Comparison of ENCODE assay signal across 9 cellular contexts in the genomic region with DNA sequence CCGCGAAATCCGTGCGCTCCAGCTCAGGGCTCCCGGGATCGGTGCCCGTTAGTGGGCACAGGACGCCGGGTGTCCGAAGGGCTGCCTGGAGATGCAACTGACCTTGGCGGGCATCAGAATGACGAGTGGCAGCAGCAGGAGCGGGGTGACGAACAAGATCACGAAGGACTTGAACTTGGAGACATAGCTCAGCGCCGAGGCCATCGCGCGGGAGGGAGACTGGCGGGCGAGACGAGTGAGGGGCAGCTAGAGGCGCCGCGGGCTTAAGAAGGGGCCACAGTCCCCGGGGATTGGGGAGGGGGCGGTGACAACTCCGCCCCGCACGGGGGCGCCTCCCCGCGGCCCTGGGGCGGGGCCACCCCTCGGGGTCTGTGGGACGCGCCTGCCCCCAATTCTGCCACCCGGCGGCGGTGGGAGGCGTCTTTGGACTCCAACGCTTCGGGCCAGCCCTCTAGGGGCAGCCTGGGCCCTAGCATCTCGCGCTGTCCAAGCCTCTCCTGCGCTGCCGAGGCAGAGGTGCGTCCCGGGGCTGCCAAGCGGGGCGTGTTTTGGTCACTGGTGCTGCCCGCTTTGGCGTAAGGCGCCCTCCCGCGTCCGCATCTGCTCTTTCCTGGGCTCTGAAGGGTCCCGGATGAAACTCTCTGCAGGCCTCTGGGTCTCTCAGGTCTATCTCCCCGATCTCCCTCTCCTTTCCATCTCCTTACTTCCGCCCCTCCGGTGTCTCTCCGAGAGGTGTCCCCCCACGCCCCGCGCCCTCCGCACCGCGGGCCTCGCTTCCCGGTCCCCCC. TPM values are rescaled to one million over a fixed set of nuclear protein-coding genes. Genes with fewer than 3 reads are reported as not detected.
DNase-seq lines count a peak whose midpoint lies in the region; ATAC-seq, FAIRE-seq and TF ChIP-seq lines count a peak whose summit lies in the region.
"Had no signal": no experiment of that assay in that cellular context is flagged by ENCODE, and none has a peak within 500 bp of the region (broad histone marks: within the 10 kb centered on the region; RNA-seq: fewer than 3 reads in every experiment).

A gene (minus strand): TSS at position 240 of the 788 bp plus-strand sequence. CDS start 36 bp downstream, at position 204.

- H3K27me3 ChIP-seq in A673 (replicated peaks; ENCODE audit: insufficient read depth, low read depth, low read length, poor library complexity) (peaks cover 42% of the 10 kb centered on the region), right cardiac atrium (ENCODE audit: control insufficient read depth, insufficient read depth) (no peaks in the 10 kb centered on the region)
- H3K27me3 ChIP-seq: thyroid gland had no signal

- no peak for FAIRE-seq in GM12891 (lab: Jason Lieb, UNC)

- POLR2A ChIA-PET in A673 (lab: Charles Lee; ENCODE audit: low non-redundant PET) = no interaction called here

- H3K27ac Mint-ChIP-seq in activated naive CD8-positive, alpha-beta T cell = no peak within 1 kb of the TSS

- peak within 1 kb of the TSS; percentile 19 for H3K4me3 ChIP-seq in A673 (ENCODE audit: low read depth, low read length, poor library complexity, severe bottlenecking)
- H3K4me3 ChIP-seq in right cardiac atrium (ENCODE audit: low read length) = peak within 1 kb of the TSS; percentile 3
- H3K4me3 ChIP-seq: thyroid gland had no signal

- H3K4me1 Mint-ChIP-seq in activated naive CD8-positive, alpha-beta T cell (ENCODE audit: low read depth) = peaks cover 17% of the 10 kb centered on the region

- H3K36me3 Mint-ChIP-seq in activated naive CD8-positive, alpha-beta T cell = no peaks in the 10 kb centered on the region

- ATAC-seq in right cardiac atrium (peak; percentile 62 to 84), HG02642 (IDR thresholded peaks at IDR 0.05; ENCODE audit: poor library complexity, unreplicated experiment) (no peak), HG03045 (IDR thresholded peaks at IDR 0.05; ENCODE audit: unreplicated experiment) (no peak)

- DNase-seq in A673 (ENCODE audit: low spot score) (peak; percentile 25), GM12891 (ENCODE audit: insufficient read length, low spot score) (peak; percentile 64), right cardiac atrium (peak in 2 of 3 donors; percentile 19 to 60), NOMO-1 (lab: John Stamatoyannopoulos, UW; ENCODE audit: unreplicated experiment in 2 of 2) (no peak)
- peak; percentile 2 to 13 for DNase-seq in stimulated activated CD8-positive, alpha-beta memory T cell treated with anti-CD3 and anti-CD28 coated beads, Interleukin-2, amount 100 ng/mL, for 48 hours (ENCODE audit: low read depth in 2 of 2)

- intact Hi-C loops in A673 (cut with micrococcal nuclease; ENCODE audit: unreplicated experiment) = no loop called here
- intact Hi-C loops in right cardiac atrium (cut with DNase I) = no loop called here

- peak within 1 kb of the TSS; percentile 81 for H3K4me3 Mint-ChIP-seq in activated naive CD8-positive, alpha-beta T cell

- CTCF ChIA-PET in A673 (lab: Charles Lee) = no interaction called here

- TF ChIP-seq CTCF in A673 (conservative IDR thresholded peaks at IDR 0.05; ENCODE audit: low read depth, low read length) = no peak; the same call in 1 of the 2 replicates

- BruUV-seq in A673 (replicated peaks; lab: Mats Ljungman, UMichigan) = no TSS peak

- no peaks in the 10 kb centered on the region for H3K9me3 ChIP-seq in A673 (ENCODE audit: low read depth, low read length, poor library complexity, severe bottlenecking)
- peaks cover 2% of the 10 kb centered on the region for H3K9me3 ChIP-seq in right cardiac atrium (ENCODE audit: control insufficient read depth, low read length)
- H3K9me3 ChIP-seq: thyroid gland had no signal

- no peaks in the 10 kb centered on the region for H3K36me3 ChIP-seq in A673 (ENCODE audit: insufficient read depth, low read length, poor library complexity, severe bottlenecking)
- H3K36me3 ChIP-seq: thyroid gland had no signal

- H3K4me1 ChIP-seq in A673 (ENCODE audit: insufficient read depth, low read length, poor library complexity, severe bottlenecking) (no peaks in the 10 kb centered on the region), right cardiac atrium (ENCODE audit: control insufficient read depth, insufficient read depth, low read length) (no peaks in the 10 kb centered on the region)
- H3K4me1 ChIP-seq: thyroid gland had no signal

- WGBS in right cardiac atrium = under 1% methylated on average over 71 of the region's 71 CpGs

- no peak within 1 kb of the TSS for H3K27ac ChIP-seq in A673 (ENCODE audit: low read depth, low read length, poor library complexity, severe bottlenecking)
- no peak within 1 kb of the TSS for H3K27ac ChIP-seq in right cardiac atrium (ENCODE audit: low read length)
- H3K27ac ChIP-seq: thyroid gland had no signal

- H3K27me3 Mint-ChIP-seq in activated naive CD8-positive, alpha-beta T cell = peaks cover 39% of the 10 kb centered on the region

- TF ChIP-seq POLR2A in GM12891 (IDR thresholded peaks at IDR 0.05; ENCODE audit: low read depth, low read length) = no peak

- H3K9me3 Mint-ChIP-seq in activated naive CD8-positive, alpha-beta T cell (ENCODE audit: low read depth) = no peaks in the 10 kb centered on the region

TF ChIP-seq in GM12891, 5 proteins besides CTCF, POLR2A, EP300 and RAD21:
- no peak for TF ChIP-seq POLR2AphosphoS5 (IDR thresholded peaks at IDR 0.05; ENCODE audit: low read depth, low read length)
- no peak for TF ChIP-seq PAX5 (IDR thresholded peaks at IDR 0.05; ENCODE audit: insufficient read depth, low read length, severe bottlenecking)
- TF ChIP-seq TAF1 (IDR thresholded peaks at IDR 0.05; ENCODE audit: low read depth, low read length) = no peak
- TF ChIP-seq POU2F2 (IDR thresholded peaks at IDR 0.05; ENCODE audit: low read depth, low read length) = no peak
- TF ChIP-seq SPI1 (IDR thresholded peaks at IDR 0.05; ENCODE audit: low read depth, low read length) = no peak

RNA-seq across cellular contexts. Expression of the gene that starts here (rescaled TPM):
- total RNA-seq in A673 (2021) = not detected in 2 replicates
- polyA plus RNA-seq in GM12891 (2012; ENCODE audit: low read depth, missing spikeins) = 0.05 TPM
- total RNA-seq in right cardiac atrium = not detected
- polyA plus RNA-seq in right cardiac atrium = not detected

Comparison
In these comparisons a context has a peak if more than half of its experiments do, and no peak if none do; other contexts are left out.
1. Peak in DNase-seq and H3K4me3 ChIP-seq in A673; RNA of the gene not detected or under 1 TPM.
2. Peak in DNase-seq, ATAC-seq and H3K4me3 ChIP-seq in right cardiac atrium; RNA of the gene not detected or under 1 TPM.
3. DNase-seq: peak in GM12891 (single experiment) and stimulated activated CD8-positive, alpha-beta memory T cell treated with anti-CD3 and anti-CD28 coated beads, Interleukin-2, amount 100 ng/mL, for 48 hours (2 of 2); none in NOMO-1 (0 of 2).